Comparison of ENCODE assay signal across 25 cellular contexts in the genomic region with DNA sequence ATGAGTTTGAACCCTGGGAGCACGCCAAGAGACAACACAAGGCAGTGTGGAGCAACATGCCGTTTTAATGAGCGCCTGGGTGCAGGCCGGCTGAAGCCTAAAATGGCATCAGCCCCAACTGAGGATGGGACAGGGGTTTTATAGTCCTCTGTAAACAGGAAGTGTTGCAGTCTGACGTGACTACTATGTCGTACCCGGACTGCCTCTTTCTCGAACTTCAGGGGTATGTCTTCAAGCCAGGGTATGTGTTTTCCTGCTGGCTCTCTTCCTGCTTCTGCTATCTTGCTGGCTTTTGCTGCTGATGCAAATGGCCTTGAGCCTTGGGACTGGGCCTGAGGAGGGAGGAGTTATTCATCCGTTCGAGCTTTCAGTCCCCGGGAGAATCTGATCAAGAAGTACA.
"Had no signal": no experiment of that assay in that cellular context is flagged by ENCODE, and none has a peak within 500 bp of the region (broad histone marks: within the 10 kb centered on the region; RNA-seq: fewer than 3 reads in every experiment).

No MANE protein-coding gene starts in this region.

- H3K27ac Mint-ChIP-seq: activated CD4-positive, alpha-beta memory T cell treated with anti-CD3 and anti-CD28 coated beads for 36 hours; activated naive CD8-positive, alpha-beta T cell treated with anti-CD3 and anti-CD28 coated beads, Interleukin-2, amount 10 ng/mL, durations not matched to agents 7 days and 5 days; endodermal cell; naive thymus-derived CD8-positive, alpha-beta T cell; neural progenitor cell; stimulated activated naive CD8-positive, alpha-beta T cell treated with anti-CD3 and anti-CD28 coated beads, Interleukin-15, Interleukin-2, amounts not matched to agents 100 ng/mL and 50 ng/mL, for 24 hours; T-helper 1 cell treated with Interleukin-12 subunit alpha and Interleukin-12 subunit beta and Interleukin-4 antibody, amounts not matched to agents 30 μg/mL and 1 μg/mL, for 36 hours had no signal

- ATAC-seq: gastroesophageal sphincter; naive thymus-derived CD8-positive, alpha-beta T cell had no signal

- H3K4me3 Mint-ChIP-seq: activated CD4-positive, alpha-beta memory T cell treated with anti-CD3 and anti-CD28 coated beads for 36 hours; activated naive CD8-positive, alpha-beta T cell treated with anti-CD3 and anti-CD28 coated beads, Interleukin-2, amount 10 ng/mL, durations not matched to agents 7 days and 5 days; endodermal cell; naive thymus-derived CD8-positive, alpha-beta T cell; neural progenitor cell; stimulated activated naive CD8-positive, alpha-beta T cell treated with anti-CD3 and anti-CD28 coated beads, Interleukin-15, Interleukin-2, amounts not matched to agents 100 ng/mL and 50 ng/mL, for 24 hours; T-helper 1 cell treated with Interleukin-12 subunit alpha and Interleukin-12 subunit beta and Interleukin-4 antibody, amounts not matched to agents 30 μg/mL and 1 μg/mL, for 36 hours had no signal

- H2AFZ ChIP-seq: neural progenitor cell had no signal

- FAIRE-seq: islet of Langerhans, urothelium cell line had no signal

- H3K9ac ChIP-seq: neural progenitor cell had no signal

- H3K9me3 ChIP-seq: breast epithelium, colonic mucosa, gastroesophageal sphincter, prostate gland, tibial nerve had no signal

- H3K4me1 ChIP-seq: breast epithelium, colonic mucosa, neural progenitor cell, prostate gland, tibial nerve had no signal

- H3K4me2 ChIP-seq: neural progenitor cell had no signal

- H3K36me3 Mint-ChIP-seq: activated CD4-positive, alpha-beta memory T cell treated with anti-CD3 and anti-CD28 coated beads for 36 hours; activated naive CD8-positive, alpha-beta T cell treated with anti-CD3 and anti-CD28 coated beads, Interleukin-2, amount 10 ng/mL, durations not matched to agents 7 days and 5 days; neural progenitor cell had no signal

- H3K9me3 Mint-ChIP-seq: stimulated activated naive CD8-positive, alpha-beta T cell treated with anti-CD3 and anti-CD28 coated beads, Interleukin-15, Interleukin-2, amounts not matched to agents 100 ng/mL and 50 ng/mL, for 24 hours had no signal

- H3K27me3 ChIP-seq: breast epithelium, colonic mucosa, gastroesophageal sphincter, neural progenitor cell, tibial nerve had no signal

- H3K4me3 ChIP-seq: breast epithelium, colonic mucosa, gastroesophageal sphincter, lung, neural progenitor cell, prostate gland, skin epidermis, tibial nerve had no signal

- H3K4me1 Mint-ChIP-seq: activated naive CD8-positive, alpha-beta T cell treated with anti-CD3 and anti-CD28 coated beads, Interleukin-2, amount 10 ng/mL, durations not matched to agents 7 days and 5 days; endodermal cell; naive thymus-derived CD8-positive, alpha-beta T cell; neural progenitor cell had no signal

- H3K36me3 ChIP-seq: breast epithelium, colonic mucosa, gastroesophageal sphincter, neural progenitor cell, prostate gland, tibial nerve had no signal

- H3K27ac ChIP-seq: breast epithelium, colonic mucosa, gastroesophageal sphincter, neural progenitor cell, prostate gland, skin epidermis, tibial nerve had no signal

- DNase-seq: activated CD4-positive, alpha-beta memory T cell treated with anti-CD3 and anti-CD28 coated beads for 36 hours; activated CD4-positive, alpha-beta T cell treated with anti-CD3 and anti-CD28 coated beads for 48 hours; activated CD4-positive, CD25-positive, alpha-beta regulatory T cell; activated naive CD4-positive, alpha-beta T cell treated with Interleukin-2 at 50 U/mL for 16 hours; activated naive CD8-positive, alpha-beta T cell treated with anti-CD3 and anti-CD28 coated beads, Interleukin-2, amount 10 ng/mL, durations not matched to agents 7 days and 5 days; activated T-cell treated with anti-CD3 and anti-CD28 coated beads, Interleukin-2, amount 50 U/mL, for 48 hours; amygdala; colonic mucosa; endodermal cell; head of caudate nucleus; naive thymus-derived CD8-positive, alpha-beta T cell; stimulated activated CD4-positive, alpha-beta T cell treated with anti-CD3 and anti-CD28 coated beads, Interleukin-1b, Interleukin-23, amount 100 ng/mL, for 48 hours; substantia nigra; T1000 had no signal

- H3K27me3 Mint-ChIP-seq: activated CD4-positive, alpha-beta memory T cell treated with anti-CD3 and anti-CD28 coated beads for 36 hours; activated naive CD8-positive, alpha-beta T cell treated with anti-CD3 and anti-CD28 coated beads, Interleukin-2, amount 10 ng/mL, durations not matched to agents 7 days and 5 days; naive thymus-derived CD8-positive, alpha-beta T cell; stimulated activated naive CD8-positive, alpha-beta T cell treated with anti-CD3 and anti-CD28 coated beads, Interleukin-15, Interleukin-2, amounts not matched to agents 100 ng/mL and 50 ng/mL, for 24 hours had no signal
